1 cellular context compared by ENCODE assay signal in the genomic region with DNA sequence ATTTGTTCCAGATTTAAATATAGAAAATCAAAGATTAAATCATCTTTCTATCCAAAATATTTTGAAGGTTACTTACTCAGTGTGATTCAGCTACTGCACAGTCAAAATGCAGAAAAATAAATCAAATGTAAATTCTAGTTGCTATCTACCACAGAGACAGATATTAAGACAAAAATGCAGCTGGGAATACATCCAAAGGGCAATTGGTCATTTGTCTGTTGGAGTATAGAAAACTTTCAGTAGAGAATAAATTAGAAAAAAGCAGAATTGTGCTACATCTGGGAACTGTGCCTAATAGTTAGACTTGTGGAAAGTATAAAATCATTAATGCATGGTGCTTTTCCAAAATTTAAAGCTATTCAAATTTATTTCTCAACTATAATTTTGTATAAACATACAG.
TF ChIP-seq lines count a peak whose summit lies in the region.

No MANE protein-coding gene starts in this region.

TF ChIP-seq in IMR-90, 13 proteins besides CTCF, POLR2A, EP300 and RAD21:
- TF ChIP-seq, protein P1, sequence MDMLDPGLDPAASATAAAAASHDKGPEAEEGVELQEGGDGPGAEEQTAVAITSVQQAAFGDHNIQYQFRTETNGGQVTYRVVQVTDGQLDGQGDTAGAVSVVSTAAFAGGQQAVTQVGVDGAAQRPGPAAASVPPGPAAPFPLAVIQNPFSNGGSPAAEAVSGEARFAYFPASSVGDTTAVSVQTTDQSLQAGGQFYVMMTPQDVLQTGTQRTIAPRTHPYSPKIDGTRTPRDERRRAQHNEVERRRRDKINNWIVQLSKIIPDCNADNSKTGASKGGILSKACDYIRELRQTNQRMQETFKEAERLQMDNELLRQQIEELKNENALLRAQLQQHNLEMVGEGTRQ (IDR thresholded peaks at IDR 0.05; ENCODE audit: low read depth, low read length): no peak
- no peak for TF ChIP-seq RFX5 (IDR thresholded peaks at IDR 0.05; ENCODE audit: low read depth, low read length)
- TF ChIP-seq, protein P2, sequence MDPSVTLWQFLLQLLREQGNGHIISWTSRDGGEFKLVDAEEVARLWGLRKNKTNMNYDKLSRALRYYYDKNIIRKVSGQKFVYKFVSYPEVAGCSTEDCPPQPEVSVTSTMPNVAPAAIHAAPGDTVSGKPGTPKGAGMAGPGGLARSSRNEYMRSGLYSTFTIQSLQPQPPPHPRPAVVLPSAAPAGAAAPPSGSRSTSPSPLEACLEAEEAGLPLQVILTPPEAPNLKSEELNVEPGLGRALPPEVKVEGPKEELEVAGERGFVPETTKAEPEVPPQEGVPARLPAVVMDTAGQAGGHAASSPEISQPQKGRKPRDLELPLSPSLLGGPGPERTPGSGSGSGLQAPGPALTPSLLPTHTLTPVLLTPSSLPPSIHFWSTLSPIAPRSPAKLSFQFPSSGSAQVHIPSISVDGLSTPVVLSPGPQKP (IDR thresholded peaks at IDR 0.05; ENCODE audit: borderline replicate concordance, low read depth, low read length): no peak
- no peak for TF ChIP-seq MAZ (IDR thresholded peaks at IDR 0.05; ENCODE audit: borderline replicate concordance, low read depth, low read length)
- no peak for TF ChIP-seq MXI1 (IDR thresholded peaks at IDR 0.05; ENCODE audit: borderline replicate concordance, low read depth, low read length)
- TF ChIP-seq FOS (IDR thresholded peaks at IDR 0.05; ENCODE audit: low read depth, low read length): no peak
- TF ChIP-seq RCOR1 (IDR thresholded peaks at IDR 0.05; ENCODE audit: insufficient replicate concordance, low read length): no peak
- no peak for TF ChIP-seq CEBPB (IDR thresholded peaks at IDR 0.05; ENCODE audit: low read depth, low read length)
- no peak for TF ChIP-seq BHLHE40 (IDR thresholded peaks at IDR 0.05; ENCODE audit: low read depth, low read length)
